8 cellular contexts compared by ENCODE assay signal in genomic region chr19:531753-532571, GRCh38. TPM values are rescaled to one million over a fixed set of nuclear protein-coding genes. Genes with fewer than 3 reads are reported as not detected.
DNase-seq lines count a peak whose midpoint lies in the region; ATAC-seq lines count a peak whose summit lies in the region.

Gene CDC34 (plus strand): TSS chr19:531760. CDS start chr19:531932, 172 bp downstream.

- intact Hi-C loops in activated T-helper 2 cell treated with anti-CD3 and anti-CD28 coated beads, Interferon-gamma antibody, Interleukin-2, Interleukin-4, amounts not matched to agents 10 μg/mL and 5 μg/mL and 100 μg/mL, durations not matched to agents 14 hours and 24 hours and 36 hours (cut with micrococcal nuclease): loop anchor here (1.0 to 10.0 kb wide), 4 partner anchors 21 to 103 kb away; partner anchors contain the start of genes BSG, FGF22, POLRMT and TPGS1
- intact Hi-C loops in left cardiac atrium (cut with DNase I): loop anchor here in 1 of 2 donors (2.0 kb wide), 1 partner anchor 41 kb away; the partner anchor contains the start of gene BSG

- H3K27ac Mint-ChIP-seq in activated T-helper 2 cell treated with anti-CD3 and anti-CD28 coated beads, Interferon-gamma antibody, Interleukin-2, Interleukin-4, amounts not matched to agents 10 μg/mL and 5 μg/mL and 100 μg/mL, durations not matched to agents 14 hours and 24 hours and 36 hours: peak within 1 kb of the TSS; percentile 88

- H3K9me3 Mint-ChIP-seq in activated T-helper 2 cell treated with anti-CD3 and anti-CD28 coated beads, Interferon-gamma antibody, Interleukin-2, Interleukin-4, amounts not matched to agents 10 μg/mL and 5 μg/mL and 100 μg/mL, durations not matched to agents 14 hours and 24 hours and 36 hours: no peaks in the 10 kb centered on the region

- no peaks in the 10 kb centered on the region for H3K27me3 Mint-ChIP-seq in activated T-helper 2 cell treated with anti-CD3 and anti-CD28 coated beads, Interferon-gamma antibody, Interleukin-2, Interleukin-4, amounts not matched to agents 10 μg/mL and 5 μg/mL and 100 μg/mL, durations not matched to agents 14 hours and 24 hours and 36 hours (ENCODE audit: low read depth)

- peaks cover 3% of the 10 kb centered on the region for H3K4me1 Mint-ChIP-seq in activated T-helper 2 cell treated with anti-CD3 and anti-CD28 coated beads, Interferon-gamma antibody, Interleukin-2, Interleukin-4, amounts not matched to agents 10 μg/mL and 5 μg/mL and 100 μg/mL, durations not matched to agents 14 hours and 24 hours and 36 hours (ENCODE audit: low read depth)

- H3K4me3 Mint-ChIP-seq in activated T-helper 2 cell treated with anti-CD3 and anti-CD28 coated beads, Interferon-gamma antibody, Interleukin-2, Interleukin-4, amounts not matched to agents 10 μg/mL and 5 μg/mL and 100 μg/mL, durations not matched to agents 14 hours and 24 hours and 36 hours (ENCODE audit: low read depth): peak within 1 kb of the TSS; percentile 84

- ATAC-seq in GM18873 (IDR thresholded peaks at IDR 0.05; ENCODE audit: low FRiP score, unreplicated experiment) (peak; percentile 15), HG03432 (IDR thresholded peaks at IDR 0.05; ENCODE audit: unreplicated experiment) (peak; percentile 4), left cardiac atrium (peak; percentile 7 to 10), GM21367 (IDR thresholded peaks at IDR 0.05; ENCODE audit: unreplicated experiment) (no peak)

- peaks cover 3% of the 10 kb centered on the region for H3K36me3 Mint-ChIP-seq in activated T-helper 2 cell treated with anti-CD3 and anti-CD28 coated beads, Interferon-gamma antibody, Interleukin-2, Interleukin-4, amounts not matched to agents 10 μg/mL and 5 μg/mL and 100 μg/mL, durations not matched to agents 14 hours and 24 hours and 36 hours (ENCODE audit: low read depth)

- DNase-seq in AG08396 (ENCODE audit: low spot score) (peak; percentile 53), left cardiac atrium (no peak), retina (peak; percentile 62)
- no peak for DNase-seq in activated T-helper 2 cell treated with anti-CD3 and anti-CD28 coated beads, Interferon-gamma antibody, Interleukin-2, Interleukin-4, amounts not matched to agents 10 μg/mL and 5 μg/mL and 100 μg/mL, durations not matched to agents 14 hours and 24 hours and 36 hours (ENCODE audit: low spot score)
- no peak for DNase-seq in NK-92 treated with Interleukin-12 subunit alpha and Interleukin-12 subunit beta, amount 100 ng/mL, for 24 hours (lab: John Stamatoyannopoulos, UW)

RNA-seq across cellular contexts. Expression of gene CDC34, which starts in this region (rescaled TPM):
- total RNA-seq in activated T-helper 2 cell treated with anti-CD3 and anti-CD28 coated beads, Interferon-gamma antibody, Interleukin-2, Interleukin-4, amounts not matched to agents 10 μg/mL and 5 μg/mL and 100 μg/mL, durations not matched to agents 14 hours and 24 hours and 36 hours: 53.7 and 55.7 TPM in 2 replicates
- 10 to 100 TPM; 63.9 to 71.0 TPM for total RNA-seq in left cardiac atrium

Comparison
In these comparisons a context has a peak if more than half of its experiments do, and no peak if none do; other contexts are left out.
1. DNase-seq: peak in AG08396 (single experiment) and retina (single experiment); none in activated T-helper 2 cell treated with anti-CD3 and anti-CD28 coated beads, Interferon-gamma antibody, Interleukin-2, Interleukin-4, amounts not matched to agents 10 μg/mL and 5 μg/mL and 100 μg/mL, durations not matched to agents 14 hours and 24 hours and 36 hours (single experiment), left cardiac atrium (single experiment) and NK-92 treated with Interleukin-12 subunit alpha and Interleukin-12 subunit beta, amount 100 ng/mL, for 24 hours (single experiment).